Comparison of ENCODE assay signal across 15 cellular contexts in genomic region chr3:10166213-10166604, GRCh38.
A peak's percentile ranks its signal among the peaks of the same experiment; 100 is the strongest.
DNase-seq lines count a peak whose midpoint lies in the region; ATAC-seq and TF ChIP-seq lines count a peak whose summit lies in the region.
"Had no signal": no experiment of that assay in that cellular context is flagged by ENCODE, and none has a peak within 500 bp of the region (broad histone marks: within the 10 kb centered on the region; RNA-seq: fewer than 3 reads in every experiment).

No MANE protein-coding gene starts in this region.

- peaks cover 7% of the 10 kb centered on the region; the same call in 1 of the 2 replicates for H3K79me2 ChIP-seq in OCI-LY1 (ENCODE audit: insufficient read depth, low read length)

- no peak overlapping the region for H3K27ac Mint-ChIP-seq in T-helper 1 cell treated with Interleukin-12 subunit alpha and Interleukin-12 subunit beta and Interleukin-4 antibody, amounts not matched to agents 30 μg/mL and 1 μg/mL, for 36 hours
- H3K27ac Mint-ChIP-seq in central memory CD8-positive, alpha-beta T cell (ENCODE audit: low read depth), result peak overlapping the region; percentile 57
- H3K27ac Mint-ChIP-seq in nephron progenitor cell, result no peak overlapping the region

- no peaks in the 10 kb centered on the region for H3K9me2 ChIP-seq in OCI-LY1 (ENCODE audit: low read depth, low read length)

- peak overlapping the region; percentile 86 for H3K4me2 ChIP-seq in OCI-LY1 (ENCODE audit: low read length)

- peaks cover 62% of the 10 kb centered on the region for H3K4me1 ChIP-seq in OCI-LY1 (ENCODE audit: insufficient read depth, low read length, severe bottlenecking)

- peaks cover 12% of the 10 kb centered on the region for H3K9me3 Mint-ChIP-seq in T-helper 1 cell treated with Interleukin-12 subunit alpha and Interleukin-12 subunit beta and Interleukin-4 antibody, amounts not matched to agents 30 μg/mL and 1 μg/mL, for 36 hours
- H3K9me3 Mint-ChIP-seq in central memory CD8-positive, alpha-beta T cell, result peaks cover 7% of the 10 kb centered on the region
- peaks cover 26% of the 10 kb centered on the region for H3K9me3 Mint-ChIP-seq in nephron progenitor cell

- no peak overlapping the region for H2AFZ ChIP-seq in OCI-LY1 (ENCODE audit: low read length)

- no peaks in the 10 kb centered on the region for H3K9me3 ChIP-seq in OCI-LY1 (ENCODE audit: low read length)
- H3K9me3 ChIP-seq: adrenal gland had no signal

- DNase-seq in T-helper 1 cell, result no peak
- DNase-seq in central memory CD8-positive, alpha-beta T cell (ENCODE audit: low spot score in 2 of 2), result no peak
- DNase-seq in nephron progenitor cell, result no peak
- no peak for DNase-seq in RPMI8226
- no peak for DNase-seq in NCI-H2196 treated with DMSO at 0.1 percent for 48 hours (lab: John Stamatoyannopoulos, UW; ENCODE audit: unreplicated experiment)
- DNase-seq: 8988T; activated CD4-positive, alpha-beta T cell treated with anti-CD3 and anti-CD28 coated beads, Interleukin-2, amount 50 U/mL, for 1 hour; adrenal gland; nucleus accumbens; spleen; transverse colon had no signal

- TF ChIP-seq CTCF in OCI-LY1 (IDR thresholded peaks at IDR 0.05; ENCODE audit: low read length), result no peak
- no peak for TF ChIP-seq CTCF in nephron progenitor cell (IDR thresholded peaks at IDR 0.05)

- H4K20me1 ChIP-seq in OCI-LY1 (ENCODE audit: insufficient read depth, low read length), result no peaks in the 10 kb centered on the region

- H3K36me3 Mint-ChIP-seq in T-helper 1 cell treated with Interleukin-12 subunit alpha and Interleukin-12 subunit beta and Interleukin-4 antibody, amounts not matched to agents 30 μg/mL and 1 μg/mL, for 36 hours (ENCODE audit: low read depth), result peaks cover 30% of the 10 kb centered on the region
- peaks cover 4% of the 10 kb centered on the region for H3K36me3 Mint-ChIP-seq in central memory CD8-positive, alpha-beta T cell (ENCODE audit: insufficient read depth)
- peaks cover 5% of the 10 kb centered on the region for H3K36me3 Mint-ChIP-seq in nephron progenitor cell (ENCODE audit: low read depth)

- no peak for ATAC-seq in central memory CD8-positive, alpha-beta T cell (replicated peaks; ENCODE audit: extremely low read depth, poor library complexity, severe bottlenecking)
- ATAC-seq in HG02759 (IDR thresholded peaks at IDR 0.05; ENCODE audit: unreplicated experiment), result no peak

- H3K9ac ChIP-seq in OCI-LY1 (ENCODE audit: low read length), result peak overlapping the region; percentile 100

- peaks cover 30% of the 10 kb centered on the region for H3K4me1 Mint-ChIP-seq in T-helper 1 cell treated with Interleukin-12 subunit alpha and Interleukin-12 subunit beta and Interleukin-4 antibody, amounts not matched to agents 30 μg/mL and 1 μg/mL, for 36 hours (ENCODE audit: low read depth)
- peaks cover 7% of the 10 kb centered on the region for H3K4me1 Mint-ChIP-seq in central memory CD8-positive, alpha-beta T cell
- H3K4me1 Mint-ChIP-seq in nephron progenitor cell, result no peaks in the 10 kb centered on the region

- no peaks in the 10 kb centered on the region for H3K27me3 ChIP-seq in OCI-LY1 (ENCODE audit: insufficient read depth, low read length)
- H3K27me3 ChIP-seq: adrenal gland, spleen, transverse colon had no signal

- H3K4me3 Mint-ChIP-seq in T-helper 1 cell treated with Interleukin-12 subunit alpha and Interleukin-12 subunit beta and Interleukin-4 antibody, amounts not matched to agents 30 μg/mL and 1 μg/mL, for 36 hours, result peak overlapping the region; percentile 48
- H3K4me3 Mint-ChIP-seq in central memory CD8-positive, alpha-beta T cell, result peak overlapping the region; percentile 51
- peak overlapping the region; percentile 49 for H3K4me3 Mint-ChIP-seq in nephron progenitor cell

- H3K4me3 ChIP-seq in OCI-LY1 (ENCODE audit: low read depth, low read length, poor library complexity, severe bottlenecking), result peak overlapping the region; percentile 100

- H3K27ac ChIP-seq in OCI-LY1 (ENCODE audit: low read depth, low read length, poor library complexity, severe bottlenecking), result peak overlapping the region; percentile 95
- H3K27ac ChIP-seq: adrenal gland, HL-60, transverse colon had no signal

- peaks cover 3% of the 10 kb centered on the region; the same call in 1 of the 2 replicates for H3F3A ChIP-seq in OCI-LY1 (ENCODE audit: insufficient read depth, low read length)

- peaks cover 10% of the 10 kb centered on the region; the same call in 1 of the 2 replicates for H3K36me3 ChIP-seq in OCI-LY1 (ENCODE audit: insufficient read depth, low read length)
- H3K36me3 ChIP-seq: adrenal gland, transverse colon had no signal

- H3K27me3 Mint-ChIP-seq in T-helper 1 cell treated with Interleukin-12 subunit alpha and Interleukin-12 subunit beta and Interleukin-4 antibody, amounts not matched to agents 30 μg/mL and 1 μg/mL, for 36 hours (ENCODE audit: low read depth), result no peaks in the 10 kb centered on the region
- H3K27me3 Mint-ChIP-seq in central memory CD8-positive, alpha-beta T cell, result no peaks in the 10 kb centered on the region
- H3K27me3 Mint-ChIP-seq in nephron progenitor cell (ENCODE audit: low read depth, poor library complexity), result peaks cover 34% of the 10 kb centered on the region
